Comparison of ENCODE assay signal across 17 cellular contexts in genomic region chr4:158164849-158165248, GRCh38. TPM values are rescaled to one million over a fixed set of nuclear protein-coding genes. Genes with fewer than 3 reads are reported as not detected.
DNase-seq lines count a peak whose midpoint lies in the region; ATAC-seq and TF ChIP-seq lines count a peak whose summit lies in the region.
"Had no signal": no experiment of that assay in that cellular context is flagged by ENCODE, and none has a peak within 500 bp of the region (broad histone marks: within the 10 kb centered on the region; RNA-seq: fewer than 3 reads in every experiment).

No MANE protein-coding gene starts in this region.

- H3K9ac ChIP-seq in mesenchymal stem cell (ENCODE audit: low read length) = peak overlapping the region; percentile 40
- H3K9ac ChIP-seq: neural progenitor cell had no signal

- H3K18ac ChIP-seq in mesenchymal stem cell (ENCODE audit: low read depth in 1 of 2, low read length in 2 of 2) = no peak overlapping the region

- no peak overlapping the region for H2BK120ac ChIP-seq in mesenchymal stem cell (ENCODE audit: low read depth, low read length)

- peaks cover 0 to 20% of the 10 kb centered on the region in 2 experiments for H3K36me3 ChIP-seq in mesenchymal stem cell (ENCODE audit: control insufficient read depth in 1 of 2, insufficient read depth in 2 of 2, low read depth in 1 of 2, low read length in 2 of 2)
- no peaks in the 10 kb centered on the region for H3K36me3 ChIP-seq in stomach
- H3K36me3 ChIP-seq: neural progenitor cell had no signal

- H3K9me3 ChIP-seq in mesenchymal stem cell (ENCODE audit: control insufficient read depth, low read length) = no peaks in the 10 kb centered on the region
- H3K9me3 ChIP-seq in stomach = no peaks in the 10 kb centered on the region

- no peak for TF ChIP-seq EP300 in stomach (IDR thresholded peaks at IDR 0.05)

- no peak overlapping the region for H3K4ac ChIP-seq in mesenchymal stem cell (ENCODE audit: low read depth in 1 of 2, low read length in 2 of 2)

- no peak overlapping the region for H2AK5ac ChIP-seq in mesenchymal stem cell (ENCODE audit: low read length, severe bottlenecking)

- in situ Hi-C loops in SK-MEL-5 (cut with HindIII; ENCODE audit: low pct_unique_long_range_greater_than_20kb, low sequenced_read_pairs) = no loop called here

- DNase-seq in SK-MEL-5 (ENCODE audit: low read depth, low spot score) (peak; percentile 30), mesenchymal stem cell (no peak), stomach (no peak), left colon (no peak), globus pallidus (ENCODE audit: low spot score) (no peak)
- DNase-seq: activated CD4-positive, alpha-beta T cell treated with anti-CD3 and anti-CD28 coated beads, Interleukin-2, amount 50 U/mL, for 4 hours; activated T-cell treated with anti-CD3 and anti-CD28 coated beads, Interleukin-2, amount 50 U/mL, for 72 hours; dermis blood vessel endothelial cell; GF-D8; H9; NCI-H1694 treated with DMSO at 0.1 percent for 48 hours; NCI-H510A; PC-9 had no signal

- no peak overlapping the region for H4K91ac ChIP-seq in mesenchymal stem cell (ENCODE audit: low read length)

- no peak overlapping the region for H4K8ac ChIP-seq in mesenchymal stem cell (ENCODE audit: low read length)

- intact Hi-C loops in stomach (cut with DNase I; ENCODE audit: low total_unique reads) = no loop called here
- intact Hi-C loops in left colon (cut with DNase I, micrococcal nuclease) = no loop called here

- H3K27me3 ChIP-seq in mesenchymal stem cell (ENCODE audit: control insufficient read depth in 1 of 2, insufficient read depth in 1 of 2, low read length in 2 of 2) = no peaks in the 10 kb centered on the region
- no peaks in the 10 kb centered on the region for H3K27me3 ChIP-seq in stomach
- H3K27me3 ChIP-seq: neural progenitor cell had no signal

- H3K4me3 ChIP-seq in mesenchymal stem cell (ENCODE audit: insufficient read depth in 1 of 2, low read depth in 1 of 2, low read length in 2 of 2) = peak overlapping the region in 1 of 2 experiments; percentile 94
- H3K4me3 ChIP-seq in stomach = peak overlapping the region in 3 of 4 donors; percentile 12 to 23 (median 14)
- H3K4me3 ChIP-seq: neural progenitor cell, PC-9 had no signal

- no peak for TF ChIP-seq CTCF in stomach (IDR thresholded peaks at IDR 0.05)

- peak overlapping the region; percentile 61 for H3K27ac ChIP-seq in cingulate gyrus (ENCODE audit: low read depth, low read length)
- H3K27ac ChIP-seq in mesenchymal stem cell (ENCODE audit: low read length, poor library complexity, severe bottlenecking) = no peak overlapping the region
- peak overlapping the region in 4 of 5 donors; percentile 23 to 84 (median 44) for H3K27ac ChIP-seq in stomach
- H3K27ac ChIP-seq: neural progenitor cell, PC-9 had no signal

- TF ChIP-seq POLR2A in stomach (IDR thresholded peaks at IDR 0.05) = no peak

- H2BK15ac ChIP-seq in mesenchymal stem cell (ENCODE audit: low read depth, poor library complexity, severe bottlenecking) = no peak overlapping the region

- 77% methylated on average over 1 of the region's 3 CpGs for WGBS in mesenchymal stem cell
- WGBS in stomach, 5 donors = 43 to 65% (median 56%) methylated on average over 3 of the region's 3 CpGs

- H3K4me2 ChIP-seq in mesenchymal stem cell (ENCODE audit: low read length, poor library complexity, severe bottlenecking) = no peak overlapping the region
- H3K4me2 ChIP-seq: neural progenitor cell, PC-9 had no signal

- no peak for ATAC-seq in left colon
- no peak for ATAC-seq in GM19351 (IDR thresholded peaks at IDR 0.05; ENCODE audit: unreplicated experiment)
- ATAC-seq in GM21576 (IDR thresholded peaks at IDR 0.05; ENCODE audit: unreplicated experiment) = no peak
- ATAC-seq: activated T-cell treated with anti-CD3 and anti-CD28 coated beads, Interleukin-2, amount 50 U/mL, for 72 hours had no signal

- no peak overlapping the region for H2BK12ac ChIP-seq in mesenchymal stem cell (ENCODE audit: low read length in 2 of 2)

- no peak overlapping the region for H2AFZ ChIP-seq in mesenchymal stem cell (ENCODE audit: low read depth, low read length)
- H2AFZ ChIP-seq: neural progenitor cell, PC-9 had no signal

- no peak overlapping the region for H3K23ac ChIP-seq in mesenchymal stem cell (ENCODE audit: low read length in 2 of 2)

- no peak overlapping the region for H3K14ac ChIP-seq in mesenchymal stem cell (ENCODE audit: low read length in 2 of 2)

- H3K79me1 ChIP-seq in mesenchymal stem cell (replicated peaks; ENCODE audit: low read length, poor library complexity, severe bottlenecking) = peaks cover 7% of the 10 kb centered on the region

- H3K4me1 ChIP-seq in mesenchymal stem cell (ENCODE audit: control insufficient read depth, insufficient read depth, low read depth, low read length) = peaks cover 2% of the 10 kb centered on the region
- H3K4me1 ChIP-seq in stomach = peaks cover 0 to 59% (median 22%) of the 10 kb centered on the region in 4 donors
- H3K4me1 ChIP-seq: neural progenitor cell had no signal

- H2BK5ac ChIP-seq in mesenchymal stem cell (ENCODE audit: low read depth, low read length, poor library complexity, severe bottlenecking) = no peak overlapping the region

RNA-seq across cellular contexts. Expression of gene GASK1B, which starts 8.0 kb away (rescaled TPM):
- total RNA-seq in SK-MEL-5 (2014; rRNA removed; shearing (Covaris generic)) = 11.7 and 12.8 TPM in 2 replicates
- 24.4 and 29.9 TPM in 2 replicates for polyA plus RNA-seq in SK-MEL-5 (2015; cell fraction: cytosol; rRNA removed)
- 21.6 and 24.1 TPM in 2 replicates for polyA plus RNA-seq in SK-MEL-5 (2015; cell fraction: nucleus; rRNA removed)
- polyA plus RNA-seq in mesenchymal stem cell (2013, experiment 1 of 2) = 34.3 TPM
- polyA plus RNA-seq in mesenchymal stem cell (2013, experiment 2 of 2) = 34.9 TPM
- total RNA-seq in stomach (100 to 1,000 TPM in 1 of 5 donors, 10 to 100 TPM in 3, 1 to 10 TPM in 1; 4.3 to 128 (median 20.1) TPM), left colon (10 to 100 TPM in 1 of 2 donors, 1 to 10 TPM in 1; 7.8 to 19.6 TPM)
- 10 to 100 TPM in 1 of 3 donors, 1 to 10 TPM in 2; 2.4 to 12.4 (median 8.9) TPM for polyA plus RNA-seq in stomach
- total RNA-seq: activated T-cell treated with anti-CD3 and anti-CD28 coated beads, Interleukin-2, amount 50 U/mL, for 72 hours; H9 had no signal

RNA-seq across cellular contexts. Expression of gene TMEM144, which starts 45.4 kb away (rescaled TPM):
- total RNA-seq in SK-MEL-5 (2014; rRNA removed; shearing (Covaris generic)) = 26.8 and 27.1 TPM in 2 replicates
- polyA plus RNA-seq in SK-MEL-5 (2015; cell fraction: cytosol; rRNA removed) = 13.7 and 25.6 TPM in 2 replicates
- polyA plus RNA-seq in SK-MEL-5 (2015; cell fraction: nucleus; rRNA removed) = 13.2 and 25.5 TPM in 2 replicates
- polyA plus RNA-seq in mesenchymal stem cell (2013, experiment 1 of 2) = 1.7 TPM
- polyA plus RNA-seq in mesenchymal stem cell (2013, experiment 2 of 2) = 2.0 TPM
- 10 to 100 TPM in 2 of 5 donors, 1 to 10 TPM in 2, not detected in 1; 2.2 to 58.2 (median 22.2) TPM for total RNA-seq in stomach
- 1 to 10 TPM; 2.0 to 2.8 (median 2.3) TPM for polyA plus RNA-seq in stomach
- 10 to 100 TPM; 24.1 to 33.4 TPM for total RNA-seq in left colon
